19 cellular contexts compared by ENCODE assay signal in genomic region chr10:95454356-95454755, GRCh38.
"Had no signal": no experiment of that assay in that cellular context is flagged by ENCODE, and none has a peak within 500 bp of the region (broad histone marks: within the 10 kb centered on the region; RNA-seq: fewer than 3 reads in every experiment).

No MANE protein-coding gene starts in this region.

- H3K9me3 ChIP-seq: right atrium auricular region had no signal

- DNase-seq: cerebellar nuclear complex; dermis blood vessel endothelial cell; erythroblast; head of caudate nucleus; kidney; left cardiac atrium; left ventricle myocardium superior; mesenchymal stem cell; midbrain; naive B cell; posterior cingulate gyrus; stimulated activated CD4-positive, alpha-beta T cell treated with anti-CD3 and anti-CD28 coated beads, Interleukin-2, amount 100 ng/mL, for 48 hours; stimulated activated naive CD4-positive, alpha-beta T cell treated with Interleukin-2 at 50 U/mL for 16 hours; trophoblast cell had no signal

- H3K27me3 ChIP-seq: cardiac muscle cell, hepatocyte, right atrium auricular region had no signal

- H3K4me3 ChIP-seq: cardiac muscle cell, hepatocyte, lung, right atrium auricular region, smooth muscle cell had no signal

- H3K36me3 ChIP-seq: cardiac muscle cell had no signal

- ATAC-seq: left cardiac atrium, left ventricle myocardium superior had no signal

- H3K27ac ChIP-seq: cardiac muscle cell, hepatocyte had no signal
